1 cellular context compared by ENCODE assay signal in the genomic region with DNA sequence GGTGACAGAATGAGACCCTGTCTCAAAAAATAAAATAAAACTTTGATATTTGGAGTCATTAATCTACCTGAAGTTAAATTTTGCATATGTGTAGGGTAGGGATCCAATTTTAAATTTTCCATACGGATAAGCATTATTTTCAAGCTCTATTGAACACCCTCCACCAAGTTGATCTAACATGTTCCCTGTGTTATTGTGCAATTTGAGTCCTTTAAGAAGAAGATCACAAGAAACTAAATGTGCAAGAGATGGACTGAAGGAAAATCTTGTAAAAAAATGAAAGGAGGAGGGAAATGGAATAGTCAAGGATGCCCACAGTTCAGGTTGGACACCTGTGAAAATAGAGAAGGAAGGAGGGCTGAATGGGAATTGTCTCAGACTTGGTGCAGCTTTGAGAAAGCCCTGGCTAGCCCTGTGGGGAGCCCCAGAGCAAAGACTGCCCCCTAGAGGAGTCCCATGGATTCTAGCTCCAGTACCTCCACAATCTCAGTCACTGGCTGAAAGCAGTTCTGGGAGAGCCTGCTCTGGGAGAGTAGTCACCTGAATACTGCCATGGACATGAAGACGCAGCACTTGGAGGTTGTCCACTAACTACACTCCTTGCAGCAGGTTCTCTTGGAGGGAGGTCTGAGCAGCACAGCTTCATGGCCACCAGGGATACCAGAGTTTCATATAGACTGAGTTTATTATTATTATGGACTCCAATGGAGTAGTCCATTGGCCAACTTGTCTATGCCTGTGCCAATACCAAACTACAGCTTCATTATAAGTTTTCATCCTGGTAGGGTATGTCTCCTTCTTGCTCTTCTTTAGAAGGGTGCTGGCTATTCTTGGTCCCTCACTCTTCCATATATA.
TF ChIP-seq lines count a peak whose summit lies in the region.

No MANE protein-coding gene starts in this region.

TF ChIP-seq in IMR-90, 13 proteins besides CTCF, POLR2A, EP300 and RAD21:
- no peak for TF ChIP-seq FOS (IDR thresholded peaks at IDR 0.05; ENCODE audit: low read depth, low read length)
- no peak for TF ChIP-seq BHLHE40 (IDR thresholded peaks at IDR 0.05; ENCODE audit: low read depth, low read length)
- TF ChIP-seq SMC3 (IDR thresholded peaks at IDR 0.05; ENCODE audit: low read depth, low read length), result 0 out of 2 replicates have a peak, but pooled peaks have one; percentile 20
- TF ChIP-seq MAZ (IDR thresholded peaks at IDR 0.05; ENCODE audit: borderline replicate concordance, low read depth, low read length), result no peak
- TF ChIP-seq MAFK (IDR thresholded peaks at IDR 0.05; ENCODE audit: low read depth, low read length), result no peak
- no peak for TF ChIP-seq ELK1 (IDR thresholded peaks at IDR 0.05; ENCODE audit: borderline replicate concordance, low read depth, low read length)
- TF ChIP-seq CEBPB (IDR thresholded peaks at IDR 0.05; ENCODE audit: low read depth, low read length), result peak; percentile 59; the same call in 1 of the 2 replicates
- TF ChIP-seq RFX5 (IDR thresholded peaks at IDR 0.05; ENCODE audit: low read depth, low read length), result no peak
- no peak for TF ChIP-seq RCOR1 (IDR thresholded peaks at IDR 0.05; ENCODE audit: insufficient replicate concordance, low read length)
